23 cellular contexts compared by ENCODE assay signal in the genomic region with DNA sequence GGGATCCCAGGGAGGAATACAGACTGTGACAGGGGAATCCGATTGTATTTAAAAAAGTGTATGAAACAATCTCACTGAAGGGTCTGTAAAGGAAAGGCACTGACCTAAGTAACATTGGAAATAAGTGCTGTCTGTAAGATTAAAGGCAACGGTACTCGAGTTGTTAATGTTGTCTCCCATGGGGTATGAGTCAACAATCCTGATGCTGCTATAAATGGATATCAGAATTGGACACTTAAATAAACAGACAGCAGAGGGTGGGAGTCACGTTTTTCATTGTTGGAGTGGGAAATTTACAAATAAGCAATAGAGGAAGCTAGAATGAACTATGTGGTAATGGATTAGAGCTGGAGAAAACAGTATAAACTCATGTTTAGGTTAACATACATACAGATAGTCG.
DNase-seq lines count a peak whose midpoint lies in the region; ATAC-seq, FAIRE-seq and TF ChIP-seq lines count a peak whose summit lies in the region.
"Had no signal": no experiment of that assay in that cellular context is flagged by ENCODE, and none has a peak within 500 bp of the region (broad histone marks: within the 10 kb centered on the region; RNA-seq: fewer than 3 reads in every experiment).

No MANE protein-coding gene starts in this region.

- intact Hi-C loops in lower lobe of right lung (cut with DNase I) = no loop called here

- H3K27ac Mint-ChIP-seq in activated T-cell treated with anti-CD3 and anti-CD28 coated beads, Interleukin-2, amount 50 U/mL, for 24 hours = no peak overlapping the region
- H3K27ac Mint-ChIP-seq: CD4-positive, alpha-beta T cell had no signal

- no peaks in the 10 kb centered on the region for H3K36me3 ChIP-seq in lower lobe of right lung
- H3K36me3 ChIP-seq: BLaER1 had no signal

- H3K4me1 Mint-ChIP-seq in activated T-cell treated with anti-CD3 and anti-CD28 coated beads, Interleukin-2, amount 50 U/mL, for 24 hours (ENCODE audit: low read depth) = no peaks in the 10 kb centered on the region

- H3K36me3 Mint-ChIP-seq in activated T-cell treated with anti-CD3 and anti-CD28 coated beads, Interleukin-2, amount 50 U/mL, for 24 hours (ENCODE audit: low read depth) = no peaks in the 10 kb centered on the region

- no peak overlapping the region for H3K4me3 Mint-ChIP-seq in activated T-cell treated with anti-CD3 and anti-CD28 coated beads, Interleukin-2, amount 50 U/mL, for 24 hours
- H3K4me3 Mint-ChIP-seq: CD4-positive, alpha-beta T cell had no signal

- H3K9me3 Mint-ChIP-seq in activated T-cell treated with anti-CD3 and anti-CD28 coated beads, Interleukin-2, amount 50 U/mL, for 24 hours = peaks cover 5% of the 10 kb centered on the region

- no peaks in the 10 kb centered on the region for H3K27me3 ChIP-seq in lower lobe of right lung (ENCODE audit: low read depth)
- H3K27me3 ChIP-seq: BLaER1 had no signal

- peak in 2 of 3 experiments; percentile 5 to 58 for DNase-seq in NCI-H1417 (lab: John Stamatoyannopoulos, UW)
- no peak for DNase-seq in NCI-H1417 treated with DMSO at 0.1 percent for 48 hours (lab: John Stamatoyannopoulos, UW)
- peak; percentile 14 for DNase-seq in NCI-H69 (lab: John Stamatoyannopoulos, UW)
- DNase-seq in cardiac fibroblast (ENCODE audit: low read depth in 2 of 2) = peak; percentile 5 to 39
- DNase-seq in GM19239 (ENCODE audit: insufficient read length, low spot score) = no peak
- no peak for DNase-seq in activated CD4-positive, alpha-beta T cell treated with anti-CD3 and anti-CD28 coated beads for 48 hours
- no peak for DNase-seq in activated T-cell treated with anti-CD3 and anti-CD28 coated beads, Interleukin-2, amount 50 U/mL, for 24 hours
- DNase-seq in lower lobe of right lung = no peak
- DNase-seq: ACHN; Caco-2; CD4-positive, alpha-beta T cell; GOT3; HCEC 1CT; Karpas-422; NCI-H1930; NCI-H774; SIG-M5 had no signal

- no peak for FAIRE-seq in GM19239 (lab: Jason Lieb, UNC)
- FAIRE-seq: G401.6, GM12892 had no signal

- TF ChIP-seq CTCF in cardiac fibroblast (IDR thresholded peaks at IDR 0.05; ENCODE audit: low read depth, low read length) (no peak), lower lobe of right lung (IDR thresholded peaks at IDR 0.05) (no peak)

- H3K4me1 ChIP-seq in lower lobe of right lung = no peaks in the 10 kb centered on the region
- H3K4me1 ChIP-seq: BLaER1, Caco-2 had no signal

- no peaks in the 10 kb centered on the region for H3K27me3 Mint-ChIP-seq in activated T-cell treated with anti-CD3 and anti-CD28 coated beads, Interleukin-2, amount 50 U/mL, for 24 hours
- H3K27me3 Mint-ChIP-seq: CD4-positive, alpha-beta T cell had no signal

- H3K9me3 ChIP-seq in lower lobe of right lung = no peaks in the 10 kb centered on the region
- H3K9me3 ChIP-seq: BLaER1 had no signal

- H3K4me3 ChIP-seq in cardiac fibroblast (replicated peaks in 1 of 2; ENCODE audit: low read depth in 2 of 2, low read length in 2 of 2) (no peak overlapping the region), lower lobe of right lung (no peak overlapping the region)
- H3K4me3 ChIP-seq: BLaER1 had no signal

- H3K27ac ChIP-seq in lower lobe of right lung = no peak overlapping the region
- H3K27ac ChIP-seq: 22Rv1, BLaER1 had no signal

- no peak for ATAC-seq in lower lobe of right lung
- ATAC-seq: Panc1, SK-N-SH treated with all-trans-retinoic acid at 6 μM for 48 hours had no signal

Comparison
In these comparisons a context has a peak if more than half of its experiments do, and no peak if none do; other contexts are left out.
1. DNase-seq: peak in NCI-H1417 (2 of 3), NCI-H69 (single experiment) and cardiac fibroblast (2 of 2); none in NCI-H1417 treated with DMSO at 0.1 percent for 48 hours (single experiment), GM19239 (single experiment), activated CD4-positive, alpha-beta T cell treated with anti-CD3 and anti-CD28 coated beads for 48 hours (single experiment), activated T-cell treated with anti-CD3 and anti-CD28 coated beads, Interleukin-2, amount 50 U/mL, for 24 hours (single experiment) and lower lobe of right lung (single experiment).